ENCODE assay signal across 1 cellular context in genomic region chr3:184241447-184242296, GRCh38.
TF ChIP-seq lines count a peak whose summit lies in the region.

No MANE protein-coding gene starts in this region.

TF ChIP-seq in HepG2, 621 proteins besides CTCF, POLR2A, EP300 and RAD21 (continued from another document):
- TF ChIP-seq HMGXB4 (CRISPR knock-in tag; IDR thresholded peaks at IDR 0.05; ENCODE audit: borderline replicate concordance in 1 of 2, low read depth in 1 of 2) (peak; percentile 85 to 93; a peak in 3 of 4 replicates), ZNF567 (CRISPR knock-in tag; IDR thresholded peaks at IDR 0.05; ENCODE audit: borderline replicate concordance) (peak; percentile 90; the same call in 1 of the 2 replicates), NR1H2 (CRISPR knock-in tag; IDR thresholded peaks at IDR 0.05; ENCODE audit: borderline replicate concordance, low read depth) (no peak), MLX (CRISPR knock-in tag; IDR thresholded peaks at IDR 0.05) (no peak), ZNF777 (CRISPR knock-in tag; IDR thresholded peaks at IDR 0.05) (peak; percentile 89), ZNF253 (CRISPR knock-in tag; IDR thresholded peaks at IDR 0.05; ENCODE audit: borderline replicate concordance) (0 out of 2 replicates have a peak, but pooled peaks have one; percentile 22), ZNF607 (CRISPR knock-in tag; IDR thresholded peaks at IDR 0.05; ENCODE audit: borderline replicate concordance) (peak; percentile 86; the same call in 1 of the 2 replicates), MIXL1 (CRISPR knock-in tag; IDR thresholded peaks at IDR 0.05) (peak; percentile 81; the same call in 1 of the 2 replicates), SYNCRIP (IDR thresholded peaks at IDR 0.05; ENCODE audit: insufficient read depth, low read depth, low read length) (no peak), ZNF546 (CRISPR knock-in tag; conservative IDR thresholded peaks at IDR 0.05) (peak; percentile 83; the same call in 1 of the 2 replicates), EEA1 (CRISPR knock-in tag; IDR thresholded peaks at IDR 0.05; ENCODE audit: borderline replicate concordance) (no peak), TAF1 (CRISPR knock-in tag; IDR thresholded peaks at IDR 0.05) (peak; percentile 45; the same call in 1 of the 2 replicates), CENPT (CRISPR knock-in tag; IDR thresholded peaks at IDR 0.05; ENCODE audit: low read depth) (no peak; the same call in 1 of the 2 replicates), ZNF501 (CRISPR knock-in tag; IDR thresholded peaks at IDR 0.05) (peak; percentile 52; the same call in 1 of the 2 replicates), NFE2 (CRISPR knock-in tag; IDR thresholded peaks at IDR 0.05) (no peak), ZNF264 (CRISPR knock-in tag; IDR thresholded peaks at IDR 0.05) (peak; percentile 95), ZNF180 (CRISPR knock-in tag; IDR thresholded peaks at IDR 0.05; ENCODE audit: borderline replicate concordance, low read depth) (no peak), ISL2 (CRISPR knock-in tag; IDR thresholded peaks at IDR 0.05) (peak; percentile 88), MATR3 (CRISPR knock-in tag; IDR thresholded peaks at IDR 0.05) (no peak), TFDP2 (CRISPR knock-in tag; IDR thresholded peaks at IDR 0.05) (peak; percentile 77), ZNF367 (CRISPR knock-in tag; IDR thresholded peaks at IDR 0.05; ENCODE audit: borderline replicate concordance) (no peak), ZNF337 (CRISPR knock-in tag; IDR thresholded peaks at IDR 0.05; ENCODE audit: borderline replicate concordance, low read depth) (no peak), ZNF431 (CRISPR knock-in tag; IDR thresholded peaks at IDR 0.05; ENCODE audit: borderline replicate concordance, low read depth) (peak; percentile 86; the same call in 1 of the 2 replicates), RNF219 (CRISPR knock-in tag; IDR thresholded peaks at IDR 0.05) (no peak), GTF3A (CRISPR knock-in tag; conservative IDR thresholded peaks at IDR 0.05) (peak; percentile 93), KDM6A (CRISPR knock-in tag; IDR thresholded peaks at IDR 0.05; ENCODE audit: low read depth) (no peak; the same call in none of the 2 replicates), SIX4 (CRISPR knock-in tag; IDR thresholded peaks at IDR 0.05) (peak; percentile 43; the same call in 1 of the 2 replicates), ZNF224 (CRISPR knock-in tag; IDR thresholded peaks at IDR 0.05) (no peak; the same call in 1 of the 2 replicates), PLRG1 (conservative IDR thresholded peaks at IDR 0.05) (no peak), ZSCAN25 (CRISPR knock-in tag; IDR thresholded peaks at IDR 0.05) (peak; percentile 58; the same call in 1 of the 2 replicates), HOXA7 (CRISPR knock-in tag; IDR thresholded peaks at IDR 0.05) (no peak), ZFP82 (CRISPR knock-in tag; IDR thresholded peaks at IDR 0.05; ENCODE audit: borderline replicate concordance) (peak; percentile 84; the same call in 1 of the 2 replicates), REL (CRISPR knock-in tag; conservative IDR thresholded peaks at IDR 0.05) (no peak; the same call in 1 of the 2 replicates), SMC3 (IDR thresholded peaks at IDR 0.05; ENCODE audit: low read length) (peak; percentile 57; the same call in 1 of the 2 replicates), ZNF761 (CRISPR knock-in tag; conservative IDR thresholded peaks at IDR 0.05) (peak; percentile 96), GMEB2 (CRISPR knock-in tag; IDR thresholded peaks at IDR 0.05; ENCODE audit: low read depth) (no peak), TBX2 (CRISPR knock-in tag; IDR thresholded peaks at IDR 0.05; ENCODE audit: borderline replicate concordance) (peak; percentile 85), ZNF468 (CRISPR knock-in tag; IDR thresholded peaks at IDR 0.05) (peak; percentile 15; the same call in 1 of the 2 replicates), XRCC5 (optimal IDR thresholded peaks at IDR 0.05; ENCODE audit: low read length) (peak; percentile 81), PHF5A (CRISPR knock-in tag; IDR thresholded peaks at IDR 0.05; ENCODE audit: low read depth, unreplicated experiment) (peak; percentile 78), ZNF33B (CRISPR knock-in tag; IDR thresholded peaks at IDR 0.05) (0 out of 2 replicates have a peak, but pooled peaks have one; percentile 36), ZNF263 (CRISPR knock-in tag; IDR thresholded peaks at IDR 0.05) (peak; percentile 89), ZNF878 (CRISPR knock-in tag; IDR thresholded peaks at IDR 0.05) (peak; percentile 51; the same call in 1 of the 2 replicates), ZBTB4 (CRISPR knock-in tag; IDR thresholded peaks at IDR 0.05; ENCODE audit: borderline replicate concordance) (peak; percentile 96), ZNF441 (CRISPR knock-in tag; IDR thresholded peaks at IDR 0.05; ENCODE audit: borderline replicate concordance) (peak; percentile 70; the same call in 1 of the 2 replicates), ZMYM3 (CRISPR knock-in tag; IDR thresholded peaks at IDR 0.05) (0 out of 2 replicates have a peak, but pooled peaks have one; percentile 61), FUBP1 (CRISPR knock-in tag; IDR thresholded peaks at IDR 0.05; ENCODE audit: borderline replicate concordance) (no peak), FOXA1 (IDR thresholded peaks at IDR 0.05) (no peak), FOXA1 (CRISPR knock-in tag; IDR thresholded peaks at IDR 0.05) (0 out of 2 replicates have a peak, but pooled peaks have one; percentile 20), RELA (CRISPR knock-in tag; IDR thresholded peaks at IDR 0.05) (peak; percentile 92; the same call in 1 of the 2 replicates), ZNF580 (CRISPR knock-in tag; IDR thresholded peaks at IDR 0.05; ENCODE audit: borderline replicate concordance, low read depth) (peak; percentile 89; the same call in 1 of the 2 replicates), TCF12 (IDR thresholded peaks at IDR 0.05) (no peak), TCF12 (CRISPR knock-in tag; IDR thresholded peaks at IDR 0.05) (no peak; the same call in 1 of the 2 replicates)
